8 cellular contexts compared by ENCODE assay signal in genomic region chr12:15910864-15911696, GRCh38. TPM values are rescaled to one million over a fixed set of nuclear protein-coding genes. Genes with fewer than 3 reads are reported as not detected.
DNase-seq lines count a peak whose midpoint lies in the region; ATAC-seq, FAIRE-seq and TF ChIP-seq lines count a peak whose summit lies in the region.

Gene DERA, plus strand, starts transcription at chr12:15911332. Its CDS starts 52 bp downstream, at chr12:15911384.

- peaks cover 18% of the 10 kb centered on the region for H3K4me1 Mint-ChIP-seq in T-helper 1 cell treated with Interleukin-12 subunit alpha and Interleukin-12 subunit beta and Interleukin-4 antibody, amounts not matched to agents 30 μg/mL and 1 μg/mL, for 36 hours (ENCODE audit: low read depth)

- DNase-seq in GM12891 (ENCODE audit: insufficient read length, low spot score): peak; percentile 44
- peak; percentile 86 for DNase-seq in NCI-H1092 treated with DMSO at 0.1 percent for 48 hours (lab: John Stamatoyannopoulos, UW)
- peak in 53 of 56 donors; percentile 8 to 81 (median 50) for DNase-seq in amygdala (lab: John Stamatoyannopoulos, UW)
- DNase-seq in right atrium auricular region (ENCODE audit: low spot score): peak; percentile 75
- peak; percentile 74 for DNase-seq in putamen (ENCODE audit: low spot score)
- no peak for DNase-seq in vagina (ENCODE audit: extremely low spot score in 2 of 2)

- H3K27me3 Mint-ChIP-seq in T-helper 1 cell treated with Interleukin-12 subunit alpha and Interleukin-12 subunit beta and Interleukin-4 antibody, amounts not matched to agents 30 μg/mL and 1 μg/mL, for 36 hours (ENCODE audit: low read depth): no peaks in the 10 kb centered on the region

- TF ChIP-seq POLR2A in GM12891 (IDR thresholded peaks at IDR 0.05; ENCODE audit: low read depth, low read length) (peak; percentile 54; the same call in 1 of the 2 replicates), vagina (IDR thresholded peaks at IDR 0.05) (peak in 1 of 2 donors; percentile 85)

- no peaks in the 10 kb centered on the region for H3K9me3 ChIP-seq in right atrium auricular region
- no peaks in the 10 kb centered on the region for H3K9me3 ChIP-seq in vagina

- H3K27ac Mint-ChIP-seq in T-helper 1 cell treated with Interleukin-12 subunit alpha and Interleukin-12 subunit beta and Interleukin-4 antibody, amounts not matched to agents 30 μg/mL and 1 μg/mL, for 36 hours: peak within 1 kb of the TSS; percentile 82

- H3K27me3 ChIP-seq in right atrium auricular region (no peaks in the 10 kb centered on the region), vagina (no peaks in the 10 kb centered on the region)

- H3K4me1 ChIP-seq in right atrium auricular region: peaks cover 0 to 4% of the 10 kb centered on the region in 2 donors
- H3K4me1 ChIP-seq in vagina: peaks cover 8% of the 10 kb centered on the region

- TF ChIP-seq CTCF in right atrium auricular region (IDR thresholded peaks at IDR 0.05) (peak in 1 of 2 donors; percentile 40), vagina (IDR thresholded peaks at IDR 0.05) (peak in 2 of 3 experiments; percentile 10 to 12)

- no peaks in the 10 kb centered on the region for H3K9me3 Mint-ChIP-seq in T-helper 1 cell treated with Interleukin-12 subunit alpha and Interleukin-12 subunit beta and Interleukin-4 antibody, amounts not matched to agents 30 μg/mL and 1 μg/mL, for 36 hours

- intact Hi-C loops in vagina (cut with DNase I): no loop called here

- ATAC-seq in HG02623 (IDR thresholded peaks at IDR 0.05; ENCODE audit: unreplicated experiment): peak; percentile 96

- H3K36me3 ChIP-seq in right atrium auricular region: peaks cover 8% of the 10 kb centered on the region
- H3K36me3 ChIP-seq in vagina: peaks cover 0 to 7% of the 10 kb centered on the region in 2 donors

- H3K4me3 ChIP-seq in right atrium auricular region: peak within 1 kb of the TSS; percentile 75 to 81
- peak within 1 kb of the TSS; percentile 51 to 80 for H3K4me3 ChIP-seq in vagina

- H3K4me3 Mint-ChIP-seq in T-helper 1 cell treated with Interleukin-12 subunit alpha and Interleukin-12 subunit beta and Interleukin-4 antibody, amounts not matched to agents 30 μg/mL and 1 μg/mL, for 36 hours: peak within 1 kb of the TSS; percentile 85

- peak; percentile 88 for FAIRE-seq in GM12891 (lab: Jason Lieb, UNC)

- H3K27ac ChIP-seq in right atrium auricular region: peak within 1 kb of the TSS; percentile 79 to 91
- peak within 1 kb of the TSS; percentile 92 for H3K27ac ChIP-seq in vagina

- no peaks in the 10 kb centered on the region for H3K36me3 Mint-ChIP-seq in T-helper 1 cell treated with Interleukin-12 subunit alpha and Interleukin-12 subunit beta and Interleukin-4 antibody, amounts not matched to agents 30 μg/mL and 1 μg/mL, for 36 hours (ENCODE audit: low read depth)

TF ChIP-seq in GM12891, 5 proteins besides CTCF, POLR2A, EP300 and RAD21:
- TF ChIP-seq PAX5 (IDR thresholded peaks at IDR 0.05; ENCODE audit: insufficient read depth, low read length, severe bottlenecking) (no peak), POLR2AphosphoS5 (IDR thresholded peaks at IDR 0.05; ENCODE audit: low read depth, low read length) (peak; percentile 35; the same call in 1 of the 2 replicates), POU2F2 (IDR thresholded peaks at IDR 0.05; ENCODE audit: low read depth, low read length) (peak; percentile 52; the same call in 1 of the 2 replicates), TAF1 (IDR thresholded peaks at IDR 0.05; ENCODE audit: low read depth, low read length) (peak; percentile 45; the same call in 1 of the 2 replicates), SPI1 (IDR thresholded peaks at IDR 0.05; ENCODE audit: low read depth, low read length) (no peak)
TF ChIP-seq in GM12891: peak in this region for 3.

RNA-seq across cellular contexts. Expression of gene DERA, which starts in this region (rescaled TPM):
- 31.0 TPM for polyA plus RNA-seq in GM12891 (2012; ENCODE audit: low read depth, missing spikeins)
- 10 to 100 TPM; 20.0 to 20.8 TPM for total RNA-seq in right atrium auricular region
- 21.4 TPM for total RNA-seq in vagina

Comparison
In these comparisons a context has a peak if more than half of its experiments do, and no peak if none do; other contexts are left out.
1. DNase-seq: peak in GM12891 (single experiment), NCI-H1092 treated with DMSO at 0.1 percent for 48 hours (single experiment), amygdala (53 of 56), right atrium auricular region (single experiment) and putamen (single experiment); none in vagina (0 of 2).